8 cellular contexts compared by ENCODE assay signal in genomic region chr1:2554621-2555387, GRCh38. TPM values are rescaled to one million over a fixed set of nuclear protein-coding genes. Genes with fewer than 3 reads are reported as not detected.
DNase-seq lines count a peak whose midpoint lies in the region; ATAC-seq and TF ChIP-seq lines count a peak whose summit lies in the region.

No MANE protein-coding gene starts in this region.

- no peak overlapping the region for H3K4me3 Mint-ChIP-seq in WTC11
- H3K4me3 Mint-ChIP-seq in effector memory CD8-positive, alpha-beta T cell: peak overlapping the region; percentile 93 to 98

- H3K4me3 ChIP-seq in rectal smooth muscle tissue (ENCODE audit: low read length): peak overlapping the region; percentile 78

- H3K27me3 ChIP-seq in rectal smooth muscle tissue (ENCODE audit: control insufficient read depth, insufficient read depth, low read length): no peaks in the 10 kb centered on the region

- H3K9ac ChIP-seq in rectal smooth muscle tissue (ENCODE audit: low read length): no peak overlapping the region

- no peak; the same call in 1 of the 2 replicates for ATAC-seq in WTC11
- no peak for ATAC-seq in effector memory CD8-positive, alpha-beta T cell (replicated peaks)
- no peak for ATAC-seq in HG03025 (IDR thresholded peaks at IDR 0.05; ENCODE audit: low FRiP score, unreplicated experiment)

- no peaks in the 10 kb centered on the region for H3K36me3 Mint-ChIP-seq in WTC11
- H3K36me3 Mint-ChIP-seq in effector memory CD8-positive, alpha-beta T cell (ENCODE audit: insufficient read depth): peaks cover 31% of the 10 kb centered on the region

- POLR2A ChIA-PET in WTC11 (lab: Charles Lee) (no interaction called here), HEK293T (lab: Yijun Ruan, JAX) (no interaction called here)

- H3K4me1 Mint-ChIP-seq in WTC11: peaks cover 6% of the 10 kb centered on the region; the same call in 1 of the 2 replicates
- peaks cover 38 to 41% of the 10 kb centered on the region in 2 donors for H3K4me1 Mint-ChIP-seq in effector memory CD8-positive, alpha-beta T cell (ENCODE audit: low read depth in 2 of 2)

- H3K9me3 Mint-ChIP-seq in WTC11: no peaks in the 10 kb centered on the region
- no peaks in the 10 kb centered on the region for H3K9me3 Mint-ChIP-seq in effector memory CD8-positive, alpha-beta T cell

- CTCF ChIA-PET in WTC11 (lab: Charles Lee): no interaction called here
- CTCF ChIA-PET in HEK293T (lab: Yijun Ruan, JAX): no interaction called here

- H3K27ac Mint-ChIP-seq in WTC11: no peak overlapping the region
- peak overlapping the region; percentile 96 to 99 for H3K27ac Mint-ChIP-seq in effector memory CD8-positive, alpha-beta T cell

- peaks cover 6% of the 10 kb centered on the region for H3K4me1 ChIP-seq in rectal smooth muscle tissue (ENCODE audit: control insufficient read depth, insufficient read depth, low read length)

- DNase-seq in NCI-H345 (lab: John Stamatoyannopoulos, UW) (peak; percentile 31), NCI-H345 treated with DMSO at 0.1 percent for 48 hours (lab: John Stamatoyannopoulos, UW; ENCODE audit: unreplicated experiment) (no peak), WTC11 (ENCODE audit: low spot score) (peak; percentile 49), NCI-H187 (lab: John Stamatoyannopoulos, UW) (no peak), HEK293T (ENCODE audit: extremely low spot score) (no peak)
- peak in 2 of 3 experiments; percentile 27 to 38 for DNase-seq in effector memory CD8-positive, alpha-beta T cell

- H3K36me3 ChIP-seq in rectal smooth muscle tissue (ENCODE audit: control insufficient read depth, insufficient read depth, low read length): peaks cover 8% of the 10 kb centered on the region

- TF ChIP-seq CTCF in WTC11 (IDR thresholded peaks at IDR 0.05): no peak

- H3K27me3 Mint-ChIP-seq in WTC11 (ENCODE audit: low read depth): no peaks in the 10 kb centered on the region; the same call in 1 of the 2 replicates
- no peaks in the 10 kb centered on the region for H3K27me3 Mint-ChIP-seq in effector memory CD8-positive, alpha-beta T cell

- no peak overlapping the region for H3K27ac ChIP-seq in rectal smooth muscle tissue (ENCODE audit: low read depth, low read length)

TF ChIP-seq in WTC11, 78 proteins besides CTCF, POLR2A, EP300 and RAD21 (continues in another document):
- TF ChIP-seq ATF3 (CRISPR knock-in tag; conservative IDR thresholded peaks at IDR 0.05) (no peak), ATF1 (CRISPR knock-in tag; IDR thresholded peaks at IDR 0.05) (no peak), AFF4 (CRISPR knock-in tag; IDR thresholded peaks at IDR 0.05; ENCODE audit: borderline replicate concordance) (no peak)

TF ChIP-seq in HEK293T, 16 proteins besides CTCF, POLR2A, EP300 and RAD21:
- TF ChIP-seq FOXM1 (IDR thresholded peaks at IDR 0.05; ENCODE audit: borderline replicate concordance) (no peak), L3MBTL2 (conservative IDR thresholded peaks at IDR 0.05) (no peak), ZNF384 (IDR thresholded peaks at IDR 0.05) (no peak), TARDBP (IDR thresholded peaks at IDR 0.05) (no peak), HDGF (IDR thresholded peaks at IDR 0.05; ENCODE audit: borderline replicate concordance) (no peak), LEF1 (IDR thresholded peaks at IDR 0.05; ENCODE audit: borderline replicate concordance) (no peak), ELF4 (IDR thresholded peaks at IDR 0.05) (no peak), SUZ12 (IDR thresholded peaks at IDR 0.05) (no peak), FOXA1 (IDR thresholded peaks at IDR 0.05) (no peak), SP1 (IDR thresholded peaks at IDR 0.05) (no peak), FOXK2 (IDR thresholded peaks at IDR 0.05) (no peak), ARNT (IDR thresholded peaks at IDR 0.05) (no peak), CTBP1 (IDR thresholded peaks at IDR 0.05; ENCODE audit: borderline replicate concordance) (no peak), NFRKB (IDR thresholded peaks at IDR 0.05) (no peak), BHLHE40 (IDR thresholded peaks at IDR 0.05; ENCODE audit: borderline replicate concordance) (no peak)

RNA-seq across cellular contexts. Expression of gene TNFRSF14, which starts 1.4 kb away (rescaled TPM):
- total RNA-seq in WTC11 (2021): 0.73 to 1.1 TPM (median 0.87 TPM) in 3 replicates

RNA-seq across cellular contexts. Expression of gene HES5, which starts 24.7 kb away (rescaled TPM):
- 0.21 to 0.23 TPM in 2 of 3 replicates, not detected in the other for total RNA-seq in WTC11 (2021)

RNA-seq across cellular contexts. Expression of gene PANK4, which starts 28.4 kb away (rescaled TPM):
- 35.2 to 52.5 TPM (median 36.7 TPM) in 3 replicates for total RNA-seq in WTC11 (2021)

RNA-seq across cellular contexts. Expression of gene PRXL2B, which starts 31.8 kb away (rescaled TPM):
- total RNA-seq in WTC11 (2021): 47.8 to 51.1 TPM (median 50.3 TPM) in 3 replicates

Comparison
In these comparisons a context has a peak if more than half of its experiments do, and no peak if none do; other contexts are left out.
1. DNase-seq: peak in NCI-H345 (single experiment), WTC11 (single experiment) and effector memory CD8-positive, alpha-beta T cell (2 of 3); none in NCI-H345 treated with DMSO at 0.1 percent for 48 hours (single experiment), NCI-H187 (0 of 2) and HEK293T (single experiment).